8 cellular contexts compared by ENCODE assay signal in the genomic region with DNA sequence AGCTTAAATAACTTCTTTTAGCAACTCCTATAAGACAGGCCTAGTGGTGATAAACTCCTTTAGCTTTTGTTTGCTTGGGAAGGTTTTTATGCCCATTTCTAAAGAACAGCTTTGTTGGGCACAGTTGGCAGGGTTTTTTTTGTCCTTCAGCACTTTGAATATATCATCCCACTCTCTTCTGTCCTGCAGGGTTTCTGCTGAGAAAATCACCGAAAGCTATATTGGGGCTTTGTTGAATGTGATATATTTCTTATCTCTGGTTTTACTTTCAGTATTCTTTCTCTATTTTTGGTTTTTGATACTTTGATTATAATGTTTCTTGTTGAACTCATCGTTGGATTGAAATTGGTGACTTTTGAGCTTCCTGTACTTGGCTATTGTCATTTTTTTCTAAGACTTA.
"Had no signal": no experiment of that assay in that cellular context is flagged by ENCODE, and none has a peak within 500 bp of the region (broad histone marks: within the 10 kb centered on the region; RNA-seq: fewer than 3 reads in every experiment).

No MANE protein-coding gene starts in this region.

- H3K27me3 Mint-ChIP-seq: IgD-negative memory B cell had no signal

- ATAC-seq: HepG2, K562 had no signal

- H3K4me3 ChIP-seq: K562 had no signal

- FAIRE-seq: HepG2, HTR-8/SVneo, K562 had no signal

- H3K4me3 Mint-ChIP-seq: IgD-negative memory B cell had no signal

- H3K27ac Mint-ChIP-seq: IgD-negative memory B cell had no signal

- H3K27ac ChIP-seq: HL-60 had no signal

- DNase-seq: IMR-90, KBM-7, KG1 had no signal
